40 cellular contexts compared by ENCODE assay signal in the genomic region with DNA sequence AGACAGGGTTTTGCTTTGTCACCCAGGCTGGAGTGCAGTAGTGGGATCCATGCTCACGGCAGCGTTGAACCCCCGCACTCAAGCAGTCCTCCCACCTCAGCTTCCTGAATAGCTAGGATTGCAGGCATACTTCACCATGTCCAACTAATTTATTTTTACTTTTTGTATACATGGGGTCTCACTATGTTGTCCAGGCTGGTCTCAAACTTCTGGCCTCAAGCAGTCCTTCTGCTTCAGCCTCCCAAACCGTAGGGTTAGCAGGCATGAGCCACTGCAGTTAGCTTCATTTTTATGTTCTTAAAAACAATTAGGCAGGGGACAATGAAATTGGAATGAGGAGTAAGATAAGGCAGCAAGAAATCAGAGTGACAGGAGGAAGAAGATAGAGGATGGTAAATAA.
"Had no signal": no experiment of that assay in that cellular context is flagged by ENCODE, and none has a peak within 500 bp of the region (broad histone marks: within the 10 kb centered on the region; RNA-seq: fewer than 3 reads in every experiment).

No MANE protein-coding gene starts in this region.

- H3K9me3 Mint-ChIP-seq: activated naive CD4-positive, alpha-beta T cell treated with anti-CD3 and anti-CD28 coated beads for 36 hours; activated naive CD4-positive, alpha-beta T cell treated with anti-CD3 and anti-CD28 coated beads, Interleukin-2, amount 10 ng/mL, durations not matched to agents 7 days and 5 days; activated naive CD4-positive, alpha-beta T cell treated with anti-CD3 and anti-CD28 coated beads, Interleukin-2, amount 50 U/mL, for 24 hours; activated naive CD4-positive, alpha-beta T cell treated with anti-CD3 and anti-CD28 coated beads, Interleukin-2, amount 50 U/mL, for 72 hours; activated naive CD8-positive, alpha-beta T cell treated with anti-CD3 and anti-CD28 coated beads, Interleukin-2, amount 10 ng/mL, durations not matched to agents 7 days and 5 days; activated naive CD8-positive, alpha-beta T cell treated with anti-CD3 and anti-CD28 coated beads, Interleukin-2, amount 50 U/mL, for 24 hours; activated T-cell treated with anti-CD3 and anti-CD28 coated beads, Interleukin-2, amount 50 U/mL, for 24 hours; activated T-cell treated with anti-CD3 and anti-CD28 coated beads, Interleukin-2, amount 50 U/mL, for 4 hours; activated T-helper 1 cell treated with anti-CD3 and anti-CD28 coated beads, Interleukin-12 subunit alpha, Interleukin-12 subunit beta, Interleukin-2, Interleukin-4 antibody, amounts not matched to agents 30 ng/mL and 10 ng/mL and 1 ng/mL, durations not matched to agents 14 hours and 24 hours and 36 hours; activated T-helper 17 cell treated with anti-CD3 and anti-CD28 coated beads, Interleukin-2, amount 50 U/mL, for 72 hours; activated T-helper 2 cell treated with anti-CD3 and anti-CD28 coated beads, Interferon-gamma antibody, Interleukin-2, Interleukin-4, amounts not matched to agents 10 μg/mL and 5 μg/mL and 100 μg/mL, durations not matched to agents 14 hours and 24 hours and 36 hours; central memory CD8-positive, alpha-beta T cell had no signal

- DNase-seq: activated effector memory CD4-positive, alpha-beta T cell treated with anti-CD3 and anti-CD28 coated beads, Interleukin-2, amount 50 U/mL, for 16 hours; activated effector memory CD4-positive, alpha-beta T cell treated with Interleukin-2 at 50 U/mL for 16 hours; activated gamma-delta T cell; activated gamma-delta T cell treated with Interleukin-2 at 50 U/mL for 16 hours; activated naive CD4-positive, alpha-beta T cell; activated naive CD4-positive, alpha-beta T cell treated with anti-CD3 and anti-CD28 coated beads for 36 hours; activated naive CD4-positive, alpha-beta T cell treated with anti-CD3 and anti-CD28 coated beads, Interleukin-2, amount 10 ng/mL, durations not matched to agents 7 days and 5 days; activated naive CD4-positive, alpha-beta T cell treated with anti-CD3 and anti-CD28 coated beads, Interleukin-2, amount 50 U/mL, for 16 hours; activated naive CD4-positive, alpha-beta T cell treated with Interleukin-2 at 50 U/mL for 16 hours; activated naive CD8-positive, alpha-beta T cell treated with anti-CD3 and anti-CD28 coated beads for 36 hours; activated naive CD8-positive, alpha-beta T cell treated with anti-CD3 and anti-CD28 coated beads, Interleukin-2, amount 10 ng/mL, durations not matched to agents 7 days and 5 days; activated naive CD8-positive, alpha-beta T cell treated with anti-CD3 and anti-CD28 coated beads, Interleukin-2, amount 50 U/mL, for 24 hours; activated T-cell treated with anti-CD3 and anti-CD28 coated beads, Interleukin-2, amount 50 U/mL, for 1 hour; activated T-cell treated with anti-CD3 and anti-CD28 coated beads, Interleukin-2, amount 50 U/mL, for 24 hours; activated T-cell treated with anti-CD3 and anti-CD28 coated beads, Interleukin-2, amount 50 U/mL, for 4 hours; activated T-cell treated with anti-CD3 and anti-CD28 coated beads, Interleukin-2, amount 50 U/mL, for 48 hours; activated T-cell treated with anti-CD3 and anti-CD28 coated beads, Interleukin-2, amount 50 U/mL, for 72 hours; adrenal gland; amniotic stem cell; amygdala; anterior cingulate cortex; aorta; body of pancreas; brain microvascular endothelial cell; caudate nucleus; central memory CD4-positive, alpha-beta T cell; cerebellar nuclear complex had no signal

- ATAC-seq: activated naive CD4-positive, alpha-beta T cell treated with anti-CD3 and anti-CD28 coated beads, Interleukin-2, amount 50 U/mL, for 72 hours; activated naive CD8-positive, alpha-beta T cell treated with anti-CD3 and anti-CD28 coated beads, Interleukin-2, amount 50 U/mL, for 24 hours; activated T-cell treated with anti-CD3 and anti-CD28 coated beads, Interleukin-2, amount 50 U/mL, for 4 hours; activated T-cell treated with anti-CD3 and anti-CD28 coated beads, Interleukin-2, amount 50 U/mL, for 72 hours; activated T-helper 17 cell treated with anti-CD3 and anti-CD28 coated beads, Interleukin-2, amount 50 U/mL, for 72 hours; body of pancreas had no signal

- H3K27me3 Mint-ChIP-seq: activated naive CD4-positive, alpha-beta T cell treated with anti-CD3 and anti-CD28 coated beads, Interleukin-2, amount 10 ng/mL, durations not matched to agents 7 days and 5 days; activated naive CD4-positive, alpha-beta T cell treated with anti-CD3 and anti-CD28 coated beads, Interleukin-2, amount 50 U/mL, for 24 hours; activated naive CD8-positive, alpha-beta T cell; activated naive CD8-positive, alpha-beta T cell treated with anti-CD3 and anti-CD28 coated beads for 36 hours; activated naive CD8-positive, alpha-beta T cell treated with anti-CD3 and anti-CD28 coated beads, Interleukin-2, amount 10 ng/mL, durations not matched to agents 7 days and 5 days; activated naive CD8-positive, alpha-beta T cell treated with anti-CD3 and anti-CD28 coated beads, Interleukin-2, amount 50 U/mL, for 24 hours; activated T-cell treated with anti-CD3 and anti-CD28 coated beads, Interleukin-2, amount 50 U/mL, for 24 hours; activated T-helper 17 cell treated with anti-CD3 and anti-CD28 coated beads, Interleukin-2, amount 50 U/mL, for 72 hours; brain; central memory CD8-positive, alpha-beta T cell had no signal

- H3K27ac ChIP-seq: adrenal gland, ascending aorta, body of pancreas, brain microvascular endothelial cell, breast epithelium, cardiac muscle cell had no signal

- H3K4me1 Mint-ChIP-seq: activated naive CD4-positive, alpha-beta T cell treated with anti-CD3 and anti-CD28 coated beads, Interleukin-2, amount 10 ng/mL, durations not matched to agents 7 days and 5 days; activated naive CD4-positive, alpha-beta T cell treated with anti-CD3 and anti-CD28 coated beads, Interleukin-2, amount 50 U/mL, for 24 hours; activated naive CD8-positive, alpha-beta T cell treated with anti-CD3 and anti-CD28 coated beads for 36 hours; activated naive CD8-positive, alpha-beta T cell treated with anti-CD3 and anti-CD28 coated beads, Interleukin-2, amount 10 ng/mL, durations not matched to agents 7 days and 5 days; activated naive CD8-positive, alpha-beta T cell treated with anti-CD3 and anti-CD28 coated beads, Interleukin-2, amount 50 U/mL, for 24 hours; activated T-helper 17 cell treated with anti-CD3 and anti-CD28 coated beads, Interleukin-2, amount 50 U/mL, for 72 hours; brain had no signal

- H3K4me1 ChIP-seq: adrenal gland, ascending aorta, body of pancreas, breast epithelium had no signal

- H3K27ac Mint-ChIP-seq: activated naive CD4-positive, alpha-beta T cell treated with anti-CD3 and anti-CD28 coated beads for 36 hours; activated naive CD4-positive, alpha-beta T cell treated with anti-CD3 and anti-CD28 coated beads, Interleukin-2, amount 10 ng/mL, durations not matched to agents 7 days and 5 days; activated naive CD4-positive, alpha-beta T cell treated with anti-CD3 and anti-CD28 coated beads, Interleukin-2, amount 50 U/mL, for 24 hours; activated naive CD4-positive, alpha-beta T cell treated with anti-CD3 and anti-CD28 coated beads, Interleukin-2, amount 50 U/mL, for 72 hours; activated naive CD8-positive, alpha-beta T cell; activated naive CD8-positive, alpha-beta T cell treated with anti-CD3 and anti-CD28 coated beads for 36 hours; activated naive CD8-positive, alpha-beta T cell treated with anti-CD3 and anti-CD28 coated beads, Interleukin-2, amount 10 ng/mL, durations not matched to agents 7 days and 5 days; activated naive CD8-positive, alpha-beta T cell treated with anti-CD3 and anti-CD28 coated beads, Interleukin-2, amount 50 U/mL, for 24 hours; activated T-cell treated with anti-CD3 and anti-CD28 coated beads, Interleukin-2, amount 50 U/mL, for 24 hours; activated T-cell treated with anti-CD3 and anti-CD28 coated beads, Interleukin-2, amount 50 U/mL, for 72 hours; activated T-helper 1 cell treated with anti-CD3 and anti-CD28 coated beads, Interleukin-12 subunit alpha, Interleukin-12 subunit beta, Interleukin-2, Interleukin-4 antibody, amounts not matched to agents 30 ng/mL and 10 ng/mL and 1 ng/mL, durations not matched to agents 14 hours and 24 hours and 36 hours; activated T-helper 17 cell treated with anti-CD3 and anti-CD28 coated beads, Interleukin-2, amount 50 U/mL, for 72 hours; activated T-helper 2 cell treated with anti-CD3 and anti-CD28 coated beads, Interferon-gamma antibody, Interleukin-2, Interleukin-4, amounts not matched to agents 10 μg/mL and 5 μg/mL and 100 μg/mL, durations not matched to agents 14 hours and 24 hours and 36 hours; brain had no signal

- H3K27me3 ChIP-seq: adrenal gland, ascending aorta, body of pancreas, brain microvascular endothelial cell, breast epithelium, cardiac muscle cell had no signal

- H3K36me3 Mint-ChIP-seq: activated naive CD4-positive, alpha-beta T cell treated with anti-CD3 and anti-CD28 coated beads, Interleukin-2, amount 50 U/mL, for 72 hours had no signal

- H3K36me3 ChIP-seq: adrenal gland, ascending aorta, brain microvascular endothelial cell, breast epithelium, cardiac muscle cell had no signal

- H3K4me3 ChIP-seq: adrenal gland, ascending aorta, body of pancreas, breast epithelium, cardiac muscle cell had no signal

- H3K4me3 Mint-ChIP-seq: activated naive CD4-positive, alpha-beta T cell treated with anti-CD3 and anti-CD28 coated beads for 36 hours; activated naive CD4-positive, alpha-beta T cell treated with anti-CD3 and anti-CD28 coated beads, Interleukin-2, amount 10 ng/mL, durations not matched to agents 7 days and 5 days; activated naive CD4-positive, alpha-beta T cell treated with anti-CD3 and anti-CD28 coated beads, Interleukin-2, amount 50 U/mL, for 24 hours; activated naive CD8-positive, alpha-beta T cell; activated naive CD8-positive, alpha-beta T cell treated with anti-CD3 and anti-CD28 coated beads for 36 hours; activated naive CD8-positive, alpha-beta T cell treated with anti-CD3 and anti-CD28 coated beads, Interleukin-2, amount 10 ng/mL, durations not matched to agents 7 days and 5 days; activated naive CD8-positive, alpha-beta T cell treated with anti-CD3 and anti-CD28 coated beads, Interleukin-2, amount 50 U/mL, for 24 hours; activated T-cell treated with anti-CD3 and anti-CD28 coated beads, Interleukin-2, amount 50 U/mL, for 24 hours; activated T-cell treated with anti-CD3 and anti-CD28 coated beads, Interleukin-2, amount 50 U/mL, for 4 hours; activated T-cell treated with anti-CD3 and anti-CD28 coated beads, Interleukin-2, amount 50 U/mL, for 72 hours; activated T-helper 1 cell treated with anti-CD3 and anti-CD28 coated beads, Interleukin-12 subunit alpha, Interleukin-12 subunit beta, Interleukin-2, Interleukin-4 antibody, amounts not matched to agents 30 ng/mL and 10 ng/mL and 1 ng/mL, durations not matched to agents 14 hours and 24 hours and 36 hours; activated T-helper 17 cell treated with anti-CD3 and anti-CD28 coated beads, Interleukin-2, amount 50 U/mL, for 72 hours; brain; central memory CD8-positive, alpha-beta T cell had no signal

- FAIRE-seq: astrocyte, bronchial epithelial cell had no signal

- H3K9me3 ChIP-seq: adrenal gland, body of pancreas, breast epithelium had no signal
